In genomic region chr4:130309221-130309620, GRCh38 we compare ENCODE assay signal across 8 cellular contexts.
"Had no signal": no experiment of that assay in that cellular context is flagged by ENCODE, and none has a peak within 500 bp of the region (broad histone marks: within the 10 kb centered on the region; RNA-seq: fewer than 3 reads in every experiment).

No MANE protein-coding gene starts in this region.

- H3K4me3 Mint-ChIP-seq: IgD-negative memory B cell had no signal

- H3K36me3 Mint-ChIP-seq: IgD-negative memory B cell had no signal

- H3K9me3 Mint-ChIP-seq: IgD-negative memory B cell had no signal

- H3K27ac Mint-ChIP-seq: IgD-negative memory B cell had no signal

- DNase-seq: IMR-90, KBM-7, KG1 had no signal

- H3K4me1 Mint-ChIP-seq: IgD-negative memory B cell had no signal

- H3K4me2 ChIP-seq: KMS-11 had no signal

- H3K27me3 Mint-ChIP-seq: IgD-negative memory B cell had no signal

- H3K4me3 ChIP-seq: K562 had no signal

- H3K27ac ChIP-seq: HL-60, KMS-11 had no signal

- ATAC-seq: HepG2, K562 had no signal
